ENCODE assay signal across 21 cellular contexts in the genomic region with DNA sequence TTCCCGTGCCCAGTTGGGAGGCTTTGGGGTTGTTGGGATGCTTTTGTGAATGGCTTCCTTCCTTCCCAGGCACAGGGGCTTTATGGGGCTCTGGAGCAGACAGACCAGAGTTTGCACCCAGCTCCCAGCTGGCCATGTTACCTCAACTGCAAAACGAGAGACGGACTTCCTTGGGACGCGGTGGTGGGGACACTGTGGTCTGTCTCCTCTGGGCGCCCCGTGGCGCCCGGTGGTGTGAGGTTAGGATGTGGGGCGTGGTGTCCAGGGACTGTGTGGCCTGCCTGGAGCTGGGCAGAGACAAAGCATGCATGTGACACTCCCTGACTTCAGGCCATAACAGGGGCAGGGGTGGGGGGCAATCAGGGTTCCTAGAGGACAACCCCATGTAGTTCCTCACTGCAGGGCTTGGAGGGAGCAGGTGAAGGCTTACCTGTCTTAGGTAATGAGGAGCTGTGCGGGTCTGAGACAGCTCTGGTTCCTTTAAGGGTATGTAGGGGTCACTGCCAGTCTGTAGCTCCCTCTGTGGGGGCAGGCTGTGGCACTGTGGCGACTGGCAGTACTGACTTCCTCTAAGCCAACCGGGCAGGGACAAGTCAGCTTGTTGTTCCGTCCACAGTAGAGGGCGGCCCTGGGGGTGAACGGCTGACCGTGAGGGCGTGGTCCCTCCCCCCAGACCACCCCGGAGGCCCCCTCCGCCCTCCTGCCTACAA. TPM values are rescaled to one million over a fixed set of nuclear protein-coding genes. Genes with fewer than 3 reads are reported as not detected.
DNase-seq lines count a peak whose midpoint lies in the region; ATAC-seq, FAIRE-seq and TF ChIP-seq lines count a peak whose summit lies in the region.
"Had no signal": no experiment of that assay in that cellular context is flagged by ENCODE, and none has a peak within 500 bp of the region (broad histone marks: within the 10 kb centered on the region; RNA-seq: fewer than 3 reads in every experiment).

No MANE protein-coding gene starts in this region.

- ATAC-seq in GM19023 (IDR thresholded peaks at IDR 0.05; ENCODE audit: unreplicated experiment) (no peak), HG03159 (IDR thresholded peaks at IDR 0.05; ENCODE audit: unreplicated experiment) (no peak)
- ATAC-seq: activated CD8-positive, alpha-beta T cell treated with anti-CD3 and anti-CD28 coated beads, Interleukin-2, amount 10 ng/mL, durations not matched to agents 7 days and 5 days; left lung; WTC11 had no signal

- H3K4me3 ChIP-seq in MM.1S (ENCODE audit: low read length) = peak overlapping the region; percentile 39
- H3K4me3 ChIP-seq in small intestine (ENCODE audit: low read depth in 1 of 2, low read length in 2 of 2) = no peak overlapping the region
- H3K4me3 ChIP-seq: breast epithelium, HAP-1, left lung, ovary had no signal

- FAIRE-seq in small intestine (lab: Jason Lieb, UNC) = no peak
- FAIRE-seq: frontal cortex, urothelium cell line had no signal

- H3K4me3 Mint-ChIP-seq in immature natural killer cell = no peak overlapping the region
- H3K4me3 Mint-ChIP-seq: activated CD8-positive, alpha-beta T cell treated with anti-CD3 and anti-CD28 coated beads, Interleukin-2, amount 10 ng/mL, durations not matched to agents 7 days and 5 days; stimulated activated naive CD8-positive, alpha-beta T cell treated with anti-CD3 and anti-CD28 coated beads, Interleukin-15, amount 100 ng/mL, for 72 hours; WTC11 had no signal

- H3K9me3 Mint-ChIP-seq in immature natural killer cell = no peaks in the 10 kb centered on the region
- H3K9me3 Mint-ChIP-seq: stimulated activated naive CD8-positive, alpha-beta T cell treated with anti-CD3 and anti-CD28 coated beads, Interleukin-15, amount 100 ng/mL, for 72 hours; WTC11 had no signal

- H3K27me3 ChIP-seq in MM.1S (replicated peaks; ENCODE audit: insufficient read depth, low read length) (no peaks in the 10 kb centered on the region), small intestine (ENCODE audit: control insufficient read depth in 2 of 2, insufficient read depth in 2 of 2, low read length in 2 of 2) (no peaks in the 10 kb centered on the region)
- H3K27me3 ChIP-seq: breast epithelium, left lung, ovary had no signal

- WGBS in small intestine, 3 donors = 42 to 61% (median 58%) methylated on average over 18 to 20 of the region's 20 CpGs

- no peaks in the 10 kb centered on the region for H3K9me2 ChIP-seq in MM.1S (replicated peaks; ENCODE audit: insufficient read depth, low read length)

- H3K27ac ChIP-seq in MM.1S (ENCODE audit: low read length) (peak overlapping the region; percentile 100), small intestine (ENCODE audit: low read depth in 1 of 2, low read length in 1 of 2) (peak overlapping the region; percentile 34 to 82)
- H3K27ac ChIP-seq: breast epithelium, left lung, ovary had no signal

- peaks cover 43% of the 10 kb centered on the region for H3K79me2 ChIP-seq in MM.1S (ENCODE audit: low read length)

- H3K4me1 Mint-ChIP-seq in immature natural killer cell = peaks cover 0 to 8% of the 10 kb centered on the region in 2 donors
- H3K4me1 Mint-ChIP-seq: WTC11 had no signal

- no peak overlapping the region for H3K27ac Mint-ChIP-seq in immature natural killer cell
- H3K27ac Mint-ChIP-seq: activated CD8-positive, alpha-beta T cell treated with anti-CD3 and anti-CD28 coated beads, Interleukin-2, amount 10 ng/mL, durations not matched to agents 7 days and 5 days; stimulated activated naive CD8-positive, alpha-beta T cell treated with anti-CD3 and anti-CD28 coated beads, Interleukin-15, amount 100 ng/mL, for 72 hours; WTC11 had no signal

- H3K4me1 ChIP-seq in MM.1S (ENCODE audit: low read length) (peaks cover 38% of the 10 kb centered on the region), small intestine (ENCODE audit: control insufficient read depth in 2 of 2, insufficient read depth in 1 of 2, low read depth in 1 of 2, low read length in 1 of 2) (peaks cover 6 to 11% of the 10 kb centered on the region in 2 donors)
- H3K4me1 ChIP-seq: breast epithelium, HAP-1, left lung had no signal

- H3F3A ChIP-seq in MM.1S (ENCODE audit: insufficient read depth, low read length) = peaks cover 30% of the 10 kb centered on the region

- H3K36me3 Mint-ChIP-seq in immature natural killer cell = no peaks in the 10 kb centered on the region
- H3K36me3 Mint-ChIP-seq: WTC11 had no signal

- peak overlapping the region; percentile 50 for H2AFZ ChIP-seq in MM.1S (ENCODE audit: low read length)

- DNase-seq in activated CD4-positive, CD25-positive, alpha-beta regulatory T cell treated with anti-CD3 and anti-CD28 coated beads, Interleukin-2, amount 50 U/mL, for 72 hours = peak; percentile 25
- DNase-seq in activated CD4-positive, CD25-positive, alpha-beta regulatory T cell (lab: John Stamatoyannopoulos, UW) = no peak
- peak; percentile 67 for DNase-seq in MM.1S
- peak; percentile 40 for DNase-seq in islet precursor cell
- DNase-seq in small intestine = no peak
- DNase-seq in immature natural killer cell = no peak
- DNase-seq: activated CD8-positive, alpha-beta T cell treated with anti-CD3 and anti-CD28 coated beads, Interleukin-2, amount 10 ng/mL, durations not matched to agents 7 days and 5 days; C1 segment of cervical spinal cord; erythroblast; NCI-H1436 treated with DMSO at 0.1 percent for 48 hours; stimulated activated naive CD8-positive, alpha-beta T cell treated with anti-CD3 and anti-CD28 coated beads, Interleukin-15, amount 100 ng/mL, for 72 hours; T-helper 2 cell had no signal

- peak overlapping the region; percentile 97 for H3K4me2 ChIP-seq in MM.1S (ENCODE audit: low read depth, low read length)

- no peak; the same call in 1 of the 2 replicates for TF ChIP-seq CTCF in MM.1S (IDR thresholded peaks at IDR 0.05; ENCODE audit: low read length)

- peaks cover 10 to 17% (median 15%) of the 10 kb centered on the region in 3 donors for H3K27me3 Mint-ChIP-seq in immature natural killer cell (ENCODE audit: low read depth in 3 of 3)
- H3K27me3 Mint-ChIP-seq: stimulated activated naive CD8-positive, alpha-beta T cell treated with anti-CD3 and anti-CD28 coated beads, Interleukin-15, amount 100 ng/mL, for 72 hours had no signal

- peak overlapping the region; percentile 89 for H3K9ac ChIP-seq in MM.1S (ENCODE audit: low read length)

- H4K20me1 ChIP-seq in MM.1S (ENCODE audit: insufficient read depth, low read length) = no peaks in the 10 kb centered on the region

- H3K36me3 ChIP-seq in MM.1S (replicated peaks; ENCODE audit: insufficient read depth, low read length) (no peaks in the 10 kb centered on the region), small intestine (ENCODE audit: control insufficient read depth in 2 of 2, insufficient read depth in 2 of 2, low read length in 2 of 2) (no peaks in the 10 kb centered on the region)
- H3K36me3 ChIP-seq: breast epithelium, HAP-1, left lung, ovary had no signal

- H3K9me3 ChIP-seq in MM.1S (replicated peaks; ENCODE audit: insufficient read depth, low read length) = no peaks in the 10 kb centered on the region
- H3K9me3 ChIP-seq in small intestine (ENCODE audit: control insufficient read depth, low read depth) = no peaks in the 10 kb centered on the region
- H3K9me3 ChIP-seq: breast epithelium, HAP-1, left lung, ovary had no signal

RNA-seq across cellular contexts. Expression of gene KCNQ1, which starts 14.4 kb away (rescaled TPM):
- polyA plus RNA-seq in small intestine (10 to 100 TPM; 18.4 to 54.4 (median 21.5) TPM), immature natural killer cell (1 to 10 TPM in 1 of 3 donors, under 1 TPM in 2; 0.13 to 1.1 (median 0.73) TPM)

RNA-seq across cellular contexts. Expression of gene TRPM5, which starts 14.9 kb away (rescaled TPM):
- polyA plus RNA-seq in small intestine (1 to 10 TPM; 2.6 to 10.0 (median 3.1) TPM), immature natural killer cell (not detected)

RNA-seq across cellular contexts. Expression of gene TSSC4, which starts 58.6 kb away (rescaled TPM):
- polyA plus RNA-seq in small intestine = 100 to 1,000 TPM in 1 of 3 donors, 10 to 100 TPM in 2; 49.2 to 113 (median 77.4) TPM
- 100 to 1,000 TPM in 2 of 3 donors, 10 to 100 TPM in 1; 87.7 to 111 (median 108) TPM for polyA plus RNA-seq in immature natural killer cell

Comparison
In these comparisons a context has a peak if more than half of its experiments do, and no peak if none do; other contexts are left out.
1. DNase-seq: peak in activated CD4-positive, CD25-positive, alpha-beta regulatory T cell treated with anti-CD3 and anti-CD28 coated beads, Interleukin-2, amount 50 U/mL, for 72 hours (single experiment), MM.1S (single experiment) and islet precursor cell (single experiment); none in activated CD4-positive, CD25-positive, alpha-beta regulatory T cell (0 of 4), small intestine (single experiment) and immature natural killer cell (0 of 3).
2. RNA of gene KCNQ1, which starts 14.4 kb away (polyA plus RNA-seq): 18.4 to 54.4 TPM in small intestine; 0.13 to 1.1 TPM in immature natural killer cell; every median in the first group is over 4 times any median in the second.